Comparison of ENCODE assay signal across 1 cellular context in genomic region chr1:181112071-181112929, GRCh38.
A peak's percentile ranks its signal among the peaks of the same experiment; 100 is the strongest.
TF ChIP-seq lines count a peak whose summit lies in the region.

No MANE protein-coding gene starts in this region.

TF ChIP-seq in HepG2, 621 proteins besides CTCF, POLR2A, EP300 and RAD21 (continued from another document):
- peak; percentile 91 for TF ChIP-seq AHDC1 (CRISPR knock-in tag; IDR thresholded peaks at IDR 0.05; ENCODE audit: borderline replicate concordance)
TF ChIP-seq in HepG2: peak in this region for 364.
